Comparison of ENCODE assay signal across 16 cellular contexts in the genomic region with DNA sequence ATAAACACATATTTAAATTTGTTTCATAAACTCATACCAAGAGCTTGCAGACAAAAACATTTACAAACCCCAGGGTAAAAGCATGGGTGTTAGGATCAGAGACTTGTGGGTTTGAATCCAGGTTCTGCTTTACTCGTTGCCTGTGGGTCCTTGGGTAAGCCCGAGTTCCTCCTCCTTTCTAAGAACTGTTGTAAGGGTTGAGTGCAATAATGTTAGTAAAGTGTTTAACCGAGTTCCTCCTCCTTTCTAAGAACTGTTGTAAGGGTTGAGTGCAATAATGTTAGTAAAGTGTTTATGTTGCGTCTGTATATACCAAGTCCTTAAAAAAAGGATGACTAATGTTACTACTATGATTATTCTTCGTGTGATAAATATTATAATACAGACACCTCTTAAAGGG. TPM values are rescaled to one million over a fixed set of nuclear protein-coding genes. Genes with fewer than 3 reads are reported as not detected.
"Had no signal": no experiment of that assay in that cellular context is flagged by ENCODE, and none has a peak within 500 bp of the region (broad histone marks: within the 10 kb centered on the region; RNA-seq: fewer than 3 reads in every experiment).

No MANE protein-coding gene starts in this region.

- H3K9me3 ChIP-seq: gastrocnemius medialis, heart right ventricle, pancreas, testis, vagina had no signal

- DNase-seq: activated CD4-positive, alpha-beta T cell treated with anti-CD3 and anti-CD28 coated beads, Interleukin-2, amount 10 ng/mL, durations not matched to agents 24 days and 14 days; activated CD8-positive, alpha-beta memory T cell treated with anti-CD3 and anti-CD28 coated beads for 24 hours; amygdala; cortex of kidney; effector memory CD4-positive, alpha-beta T cell; gastrocnemius medialis; heart right ventricle; mesenchymal stem cell; pancreas; retina; stimulated activated CD4-positive, alpha-beta T cell treated with anti-CD3 and anti-CD28 coated beads, Interleukin-4, amount 100 ng/mL, for 24 hours; stimulated activated naive CD8-positive, alpha-beta T cell treated with anti-CD3 and anti-CD28 coated beads, Interleukin-15, amount 100 ng/mL, for 72 hours; testis had no signal

- H3K27me3 ChIP-seq: gastrocnemius medialis, heart right ventricle, pancreas, testis, vagina had no signal

- FAIRE-seq: islet of Langerhans, pancreas had no signal

- ATAC-seq: gastrocnemius medialis; stimulated activated naive CD8-positive, alpha-beta T cell treated with anti-CD3 and anti-CD28 coated beads, Interleukin-15, amount 100 ng/mL, for 72 hours had no signal

- H3K27ac ChIP-seq: epithelial cell of prostate, gastrocnemius medialis, pancreas, testis, vagina had no signal

- H3K4me3 ChIP-seq: gastrocnemius medialis, heart right ventricle, pancreas, testis, vagina had no signal

- H3K4me1 ChIP-seq: gastrocnemius medialis, pancreas, testis, vagina had no signal

- H3K36me3 ChIP-seq: gastrocnemius medialis, heart right ventricle, pancreas, vagina had no signal

RNA-seq across cellular contexts. Expression of a gene that starts 18.7 kb away (rescaled TPM):
- total RNA-seq: activated CD4-positive, alpha-beta T cell treated with anti-CD3 and anti-CD28 coated beads, Interleukin-2, amount 10 ng/mL, durations not matched to agents 24 days and 14 days had no signal
